ENCODE assay signal across 8 cellular contexts in the genomic region with DNA sequence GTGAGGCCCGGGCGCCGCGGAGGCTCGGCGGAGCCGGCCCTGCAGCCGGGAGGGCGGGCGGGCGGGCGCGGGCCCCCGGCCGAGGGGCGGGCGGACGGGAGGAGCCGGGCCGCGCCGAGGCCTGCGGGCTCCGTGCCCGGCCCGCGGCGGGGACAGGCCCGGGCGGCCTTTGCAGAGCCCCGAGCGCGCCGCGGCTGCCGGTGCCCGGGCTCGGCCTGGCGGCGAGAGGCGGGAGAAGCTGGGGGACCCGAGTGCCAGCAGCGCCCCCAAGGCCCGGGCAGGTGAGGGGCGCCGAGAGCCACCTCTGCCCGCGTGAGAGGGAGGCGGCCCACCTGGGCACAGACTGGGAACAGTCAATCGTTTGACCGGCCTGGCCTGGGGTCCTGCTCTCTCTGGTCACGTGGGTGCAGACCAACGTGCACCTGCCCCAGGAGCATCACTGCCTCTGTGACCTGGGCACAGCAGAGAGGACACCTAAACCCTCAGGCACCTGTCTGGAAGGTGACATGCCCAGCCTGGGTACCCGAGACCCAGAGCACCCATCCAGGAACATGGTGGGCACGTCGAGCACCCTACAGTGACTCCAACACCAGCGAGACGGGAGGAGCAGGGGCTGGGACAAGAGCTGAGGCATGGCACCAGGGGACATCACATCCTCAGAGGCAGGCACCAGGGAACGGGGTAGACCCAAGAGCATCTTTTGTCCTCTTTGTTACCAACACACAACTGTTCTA. TPM values are rescaled to one million over a fixed set of nuclear protein-coding genes. Genes with fewer than 3 reads are reported as not detected.
DNase-seq lines count a peak whose midpoint lies in the region; ATAC-seq and TF ChIP-seq lines count a peak whose summit lies in the region.

No MANE protein-coding gene starts in this region.

- peaks cover 19% of the 10 kb centered on the region for H3K27me3 ChIP-seq in OCI-LY3 (ENCODE audit: low read depth, low read length)
- no peaks in the 10 kb centered on the region for H3K27me3 ChIP-seq in body of pancreas
- H3K27me3 ChIP-seq in spleen (replicated peaks in 1 of 7) = no peaks in the 10 kb centered on the region

- DNase-seq in G401 (ENCODE audit: low spot score) = peak; percentile 35
- DNase-seq in body of pancreas = peak in 3 of 4 donors; percentile 17 to 35 (median 25)
- DNase-seq in iPS-NIHi7 (ENCODE audit: extremely low spot score) = peak; percentile 63
- peak; percentile 87 for DNase-seq in spleen
- no peak for DNase-seq in germinal center (ENCODE audit: low spot score)
- DNase-seq in HT-29 (ENCODE audit: low spot score) = no peak
- no peak for DNase-seq in kidney tubule cell (ENCODE audit: low spot score)

- intact Hi-C loops in body of pancreas (cut with DNase I) = no loop called here
- intact Hi-C loops in spleen (cut with DNase I; ENCODE audit: low total_unique reads) = no loop called here

- WGBS in body of pancreas, 2 donors = 15 to 40% methylated on average over 6 to 20 of the region's 59 CpGs
- 5 to 31% (median 8%) methylated on average over 5 to 59 of the region's 59 CpGs for WGBS in spleen, 5 donors

- peak overlapping the region; percentile 87 for H3K4me3 ChIP-seq in OCI-LY3 (ENCODE audit: low read length)
- H3K4me3 ChIP-seq in body of pancreas = no peak overlapping the region
- peak overlapping the region; percentile 30 to 79 (median 49) for H3K4me3 ChIP-seq in spleen

- peak overlapping the region; percentile 52; the same call in 1 of the 2 replicates for H2AFZ ChIP-seq in OCI-LY3 (ENCODE audit: low read depth, low read length)

- H3K79me2 ChIP-seq in OCI-LY3 (ENCODE audit: low read length) = no peaks in the 10 kb centered on the region

- peak overlapping the region; percentile 82 for H3K4me2 ChIP-seq in OCI-LY3 (ENCODE audit: low read length)

- in situ Hi-C loops in G401 (cut with HindIII; ENCODE audit: low sequenced_read_pairs) = no loop called here

- peak; percentile 68 for ATAC-seq in body of pancreas

- H3K9me3 ChIP-seq in OCI-LY3 (ENCODE audit: insufficient read depth, low read length) (peaks cover 17% of the 10 kb centered on the region; the same call in 1 of the 2 replicates), body of pancreas (no peaks in the 10 kb centered on the region), spleen (peaks cover 0 to 19% (median 14%) of the 10 kb centered on the region in 8 donors)

- H3K9ac ChIP-seq in OCI-LY3 (ENCODE audit: low read length) = peak overlapping the region; percentile 56; the same call in 1 of the 2 replicates

- H3K27ac ChIP-seq in OCI-LY3 (ENCODE audit: low read length) = no peak overlapping the region
- H3K27ac ChIP-seq in body of pancreas = peak overlapping the region in 3 of 4 donors; percentile 40 to 56 (median 46)
- H3K27ac ChIP-seq in spleen = peak overlapping the region; percentile 49 to 92 (median 84)

- TF ChIP-seq CTCF in OCI-LY3 (IDR thresholded peaks at IDR 0.05; ENCODE audit: low read depth, low read length) (peak; percentile 19; the same call in 1 of the 2 replicates), body of pancreas (IDR thresholded peaks at IDR 0.05) (no peak), spleen (IDR thresholded peaks at IDR 0.05 in 8 of 11, conservative IDR thresholded peaks at IDR 0.05 in 3 of 11) (no peak)

- peaks cover 18% of the 10 kb centered on the region for H3K4me1 ChIP-seq in OCI-LY3 (ENCODE audit: low read length)
- H3K4me1 ChIP-seq in body of pancreas = peaks cover 16% of the 10 kb centered on the region
- H3K4me1 ChIP-seq in spleen = peaks cover 5 to 61% (median 51%) of the 10 kb centered on the region in 6 donors

- H3K36me3 ChIP-seq in OCI-LY3 (replicated peaks; ENCODE audit: low read depth, low read length) (no peaks in the 10 kb centered on the region), body of pancreas (replicated peaks in 1 of 2; ENCODE audit: insufficient read depth in 1 of 2, low read depth in 2 of 2) (no peaks in the 10 kb centered on the region), spleen (no peaks in the 10 kb centered on the region)

- TF ChIP-seq POLR2A in body of pancreas (IDR thresholded peaks at IDR 0.05) (peak in 1 of 3 donors; percentile 12), spleen (IDR thresholded peaks at IDR 0.05) (no peak)

- H4K20me1 ChIP-seq in OCI-LY3 (ENCODE audit: insufficient read depth, low read length) = no peaks in the 10 kb centered on the region

RNA-seq across cellular contexts. Expression of gene MVB12B, which starts 0.6 kb away (rescaled TPM):
- total RNA-seq in G401 (2014; rRNA removed; shearing (Covaris generic)) = 7.0 and 7.7 TPM in 2 replicates
- total RNA-seq in body of pancreas = 1 to 10 TPM; 5.2 to 9.9 TPM
- total RNA-seq in spleen = 10 to 100 TPM; 26.5 to 52.4 (median 40.5) TPM
- 1 to 10 TPM; 2.8 to 8.2 (median 3.3) TPM for polyA plus RNA-seq in spleen
- total RNA-seq in HT-29 (2014; rRNA removed; shearing (Covaris generic)) = 0.10 TPM in 1 of 2 replicates, not detected in the other

Comparison
In these comparisons a context has a peak if more than half of its experiments do, and no peak if none do; other contexts are left out.
1. DNase-seq: peak in G401 (single experiment), body of pancreas (3 of 4), iPS-NIHi7 (single experiment) and spleen (single experiment); none in germinal center (single experiment), HT-29 (single experiment) and kidney tubule cell (single experiment).
2. H3K4me3 ChIP-seq: peak in OCI-LY3 (single experiment) and spleen (8 of 8); none in body of pancreas (0 of 2).